ENCODE assay signal across 8 cellular contexts in genomic region chr12:54379401-54380201, GRCh38. TPM values are rescaled to one million over a fixed set of nuclear protein-coding genes. Genes with fewer than 3 reads are reported as not detected.
DNase-seq lines count a peak whose midpoint lies in the region; ATAC-seq and TF ChIP-seq lines count a peak whose summit lies in the region.

No MANE protein-coding gene starts in this region.

- H3K27ac ChIP-seq in adrenal gland (peak overlapping the region in 4 of 5 donors; percentile 24 to 77 (median 45)), upper lobe of left lung (peak overlapping the region in 2 of 4 donors; percentile 49 to 69)

- peaks cover 5 to 14% of the 10 kb centered on the region in 2 donors for H3K4me1 ChIP-seq in adrenal gland (replicated peaks in 1 of 2)
- H3K4me1 ChIP-seq in upper lobe of left lung = peaks cover 6 to 16% (median 11%) of the 10 kb centered on the region in 4 donors

- no peaks in the 10 kb centered on the region for H3K27me3 ChIP-seq in adrenal gland
- no peaks in the 10 kb centered on the region for H3K27me3 ChIP-seq in upper lobe of left lung

- ATAC-seq in left cardiac atrium = peak; percentile 82 to 88
- peak; percentile 90 to 93 for ATAC-seq in upper lobe of left lung (ENCODE audit: low FRiP score in 2 of 2)

- H3K36me3 ChIP-seq in adrenal gland (replicated peaks in 1 of 2) (no peaks in the 10 kb centered on the region), upper lobe of left lung (peaks cover 0 to 9% (median 0%) of the 10 kb centered on the region in 4 donors)

- no peak for TF ChIP-seq EP300 in upper lobe of left lung (IDR thresholded peaks at IDR 0.05)

- H3K9me3 ChIP-seq in adrenal gland (replicated peaks in 1 of 3) (no peaks in the 10 kb centered on the region), upper lobe of left lung (no peaks in the 10 kb centered on the region)

- H3K4me3 ChIP-seq in adrenal gland (peak overlapping the region in 1 of 4 donors; percentile 67), upper lobe of left lung (peak overlapping the region in 3 of 4 donors; percentile 46 to 53 (median 50))

- WGBS in adrenal gland, 4 donors = 7 to 10% (median 9%) methylated on average over 19 of the region's 19 CpGs
- WGBS in upper lobe of left lung, 2 donors = 15 to 16% methylated on average over 19 of the region's 19 CpGs

- intact Hi-C loops in adrenal gland (cut with DNase I) (no loop called here), left cardiac atrium (cut with DNase I) (no loop called here), posterior vena cava (cut with DNase I) (loop anchor here in 1 of 2 donors (10.0 kb wide), 2 partner anchors 55 to 395 kb away; partner anchors contain the start of gene HOXC10)

- TF ChIP-seq CTCF in adrenal gland (IDR thresholded peaks at IDR 0.05) (peak; percentile 99 to 100 (median 100)), upper lobe of left lung (IDR thresholded peaks at IDR 0.05) (peak; percentile 98 to 100 (median 99))

- DNase-seq in DMS153 treated with DMSO at 0.1 percent for 48 hours (lab: John Stamatoyannopoulos, UW; ENCODE audit: unreplicated experiment) (peak; percentile 85), H4 (ENCODE audit: low spot score) (peak; percentile 91), NCI-H1048 (lab: John Stamatoyannopoulos, UW) (peak; percentile 74), SW480 (ENCODE audit: low spot score) (peak; percentile 89), adrenal gland (peak; percentile 90 to 95 (median 93)), left cardiac atrium (peak; percentile 93), posterior vena cava (ENCODE audit: low spot score) (peak; percentile 98), upper lobe of left lung (peak; percentile 93 to 94)

- TF ChIP-seq POLR2A in adrenal gland (IDR thresholded peaks at IDR 0.05) = peak in 1 of 2 donors; percentile 18
- TF ChIP-seq POLR2A in upper lobe of left lung (IDR thresholded peaks at IDR 0.05) = peak in 1 of 4 donors; percentile 4

RNA-seq across cellular contexts. Expression of gene ZNF385A, which starts 4.9 kb away (rescaled TPM):
- total RNA-seq in H4 (2014; rRNA removed; shearing (Covaris generic)) = 2.3 and 5.3 TPM in 2 replicates
- total RNA-seq in adrenal gland (10 to 100 TPM in 6 of 8 donors, 1 to 10 TPM in 2; 6.5 to 38.2 (median 13.1) TPM), left cardiac atrium (10 to 100 TPM; 20.4 to 24.2 TPM), posterior vena cava (10 to 100 TPM; 19.3 to 23.2 TPM), upper lobe of left lung (10 to 100 TPM; 18.5 to 43.8 (median 23.0) TPM)
- 10 to 100 TPM in 2 of 3 donors, 1 to 10 TPM in 1; 2.7 to 28.0 (median 24.3) TPM for polyA plus RNA-seq in adrenal gland

RNA-seq across cellular contexts. Expression of gene GPR84, which starts 15.3 kb away (rescaled TPM):
- total RNA-seq in H4 (2014; rRNA removed; shearing (Covaris generic)) = not detected in 2 replicates
- total RNA-seq in adrenal gland (1 to 10 TPM in 5 of 8 donors, under 1 TPM in 3; 0.18 to 6.8 (median 1.3) TPM), left cardiac atrium (under 1 TPM; 0.29 to 0.55 TPM), posterior vena cava (1 to 10 TPM; 1.6 to 2.5 TPM), upper lobe of left lung (1 to 10 TPM in 3 of 6 donors, under 1 TPM in 1, not detected in 2; 0.39 to 2.1 (median 1.1) TPM)
- polyA plus RNA-seq in adrenal gland = 1 to 10 TPM in 1 of 3 donors, under 1 TPM in 2; 0.56 to 1.3 (median 0.93) TPM

RNA-seq across cellular contexts. Expression of gene ITGA5, which starts 39.5 kb away (rescaled TPM):
- total RNA-seq in H4 (2014; rRNA removed; shearing (Covaris generic)) = 86.7 and 89.4 TPM in 2 replicates
- total RNA-seq in adrenal gland (100 to 1,000 TPM in 3 of 8 donors, 10 to 100 TPM in 5; 64.9 to 141 (median 75.9) TPM), left cardiac atrium (100 to 1,000 TPM in 1 of 2 donors, 10 to 100 TPM in 1; 45.7 to 133 TPM), posterior vena cava (1,000 to 10,000 TPM in 1 of 2 donors, 100 to 1,000 TPM in 1; 833 to 1,151 TPM), upper lobe of left lung (100 to 1,000 TPM in 2 of 6 donors, 10 to 100 TPM in 4; 48.3 to 146 (median 92.6) TPM)
- polyA plus RNA-seq in adrenal gland = 100 to 1,000 TPM in 1 of 3 donors, 10 to 100 TPM in 2; 52.2 to 118 (median 56.7) TPM

RNA-seq across cellular contexts. Expression of gene COPZ1, which starts 54.7 kb away (rescaled TPM):
- total RNA-seq in H4 (2014; rRNA removed; shearing (Covaris generic)) = 155 and 212 TPM in 2 replicates
- total RNA-seq in adrenal gland = 100 to 1,000 TPM in 7 of 8 donors, 10 to 100 TPM in 1; 95.2 to 183 (median 152) TPM
- polyA plus RNA-seq in adrenal gland = 100 to 1,000 TPM in 1 of 3 donors, 10 to 100 TPM in 2; 54.7 to 252 (median 80.9) TPM
- total RNA-seq in left cardiac atrium = 100 to 1,000 TPM; 118 to 131 TPM
- total RNA-seq in posterior vena cava = 10 to 100 TPM; 80.2 to 80.6 TPM
- total RNA-seq in upper lobe of left lung = 100 to 1,000 TPM in 3 of 6 donors, 10 to 100 TPM in 3; 55.5 to 132 (median 96.7) TPM
